14 cellular contexts compared by ENCODE assay signal in the genomic region with DNA sequence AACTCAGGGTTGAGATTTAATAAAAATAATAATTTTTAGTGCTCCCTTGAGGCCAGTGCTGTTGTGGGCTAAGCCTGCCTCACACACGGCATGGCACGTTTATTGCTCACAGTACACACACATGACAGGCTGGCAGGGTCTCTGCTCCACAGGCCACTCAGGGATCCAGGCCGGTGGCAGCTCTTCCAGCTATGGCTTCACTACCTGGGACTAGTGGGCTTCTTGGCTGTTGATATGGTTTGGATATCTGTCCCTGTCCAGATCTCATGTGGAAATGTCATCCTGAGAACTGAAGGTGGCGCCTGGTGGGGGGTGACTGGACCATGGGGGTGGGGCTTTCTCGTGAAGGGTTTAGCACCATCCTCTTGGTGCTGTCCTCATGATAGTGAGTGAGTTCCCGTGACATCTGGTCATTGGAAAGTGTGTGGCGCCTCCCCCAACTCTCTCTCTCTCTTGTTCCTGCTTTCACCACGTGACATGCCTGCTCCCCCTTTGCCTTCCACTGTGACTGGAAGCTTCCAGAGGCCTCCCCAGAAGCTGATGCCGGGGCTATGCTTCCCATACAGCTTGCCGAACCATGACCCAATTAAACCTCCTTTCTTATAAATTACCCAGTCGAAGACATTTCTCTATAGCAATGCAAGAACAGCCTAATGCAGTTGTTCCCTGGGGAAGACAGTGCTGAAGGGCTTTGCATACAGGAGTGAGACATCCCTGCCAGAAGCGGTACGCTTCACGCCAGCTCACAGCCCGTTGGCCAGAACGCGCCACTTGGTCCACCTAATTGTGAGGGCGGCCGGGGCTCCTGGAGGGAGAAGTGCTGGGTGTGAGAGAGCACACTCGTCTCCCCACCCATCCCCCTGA.
A peak's percentile ranks its signal among the peaks of the same experiment; 100 is the strongest.
DNase-seq lines count a peak whose midpoint lies in the region; ATAC-seq and TF ChIP-seq lines count a peak whose summit lies in the region.
"Had no signal": no experiment of that assay in that cellular context is flagged by ENCODE, and none has a peak within 500 bp of the region (broad histone marks: within the 10 kb centered on the region; RNA-seq: fewer than 3 reads in every experiment).

No MANE protein-coding gene starts in this region.

- ATAC-seq in sciatic nerve (no peak), right cardiac atrium (no peak)
- ATAC-seq: A549 had no signal

- H3K9me3 Mint-ChIP-seq in neural progenitor cell: no peaks in the 10 kb centered on the region

- H3K36me3 ChIP-seq in WERI-Rb-1 (no peaks in the 10 kb centered on the region), neural progenitor cell (no peaks in the 10 kb centered on the region), adrenal gland (replicated peaks in 1 of 2) (no peaks in the 10 kb centered on the region)
- H3K36me3 ChIP-seq: BE2C had no signal

- H3K9me3 ChIP-seq in WERI-Rb-1 (ENCODE audit: severe bottlenecking) (no peaks in the 10 kb centered on the region), neural progenitor cell (ENCODE audit: low read depth) (no peaks in the 10 kb centered on the region), right cardiac atrium (ENCODE audit: control insufficient read depth, low read length) (no peaks in the 10 kb centered on the region), adrenal gland (replicated peaks in 1 of 3) (no peaks in the 10 kb centered on the region)
- H3K9me3 ChIP-seq: A549, BE2C had no signal

- H3K36me3 Mint-ChIP-seq in neural progenitor cell: no peaks in the 10 kb centered on the region
- H3K36me3 Mint-ChIP-seq: CD4-positive, alpha-beta memory T cell had no signal

- no peaks in the 10 kb centered on the region for H3K27me3 ChIP-seq in WERI-Rb-1 (ENCODE audit: insufficient read depth, low read depth, severe bottlenecking)
- H3K27me3 ChIP-seq in neural progenitor cell: no peaks in the 10 kb centered on the region
- H3K27me3 ChIP-seq in right cardiac atrium (ENCODE audit: control insufficient read depth, insufficient read depth): no peaks in the 10 kb centered on the region
- no peaks in the 10 kb centered on the region for H3K27me3 ChIP-seq in adrenal gland
- H3K27me3 ChIP-seq: BE2C had no signal

- peak; percentile 23 for DNase-seq in WERI-Rb-1
- DNase-seq in neural progenitor cell (ENCODE audit: low spot score): no peak
- DNase-seq in sciatic nerve (ENCODE audit: low spot score): peak; percentile 35
- no peak for DNase-seq in right cardiac atrium
- no peak for DNase-seq in NCI-H1436 (lab: John Stamatoyannopoulos, UW)
- DNase-seq in adrenal gland: no peak
- DNase-seq: BE2C; CD4-positive, alpha-beta memory T cell; DMS79; EL; HCEC 1CT had no signal

- no peak for TF ChIP-seq POLR2A in adrenal gland (IDR thresholded peaks at IDR 0.05)

- H3K27me3 Mint-ChIP-seq in neural progenitor cell (ENCODE audit: insufficient read depth, low read depth): peaks cover 15% of the 10 kb centered on the region

- H3K4me3 ChIP-seq in WERI-Rb-1 (ENCODE audit: low read depth, low read length): no peak overlapping the region
- no peak overlapping the region for H3K4me3 ChIP-seq in neural progenitor cell
- H3K4me3 ChIP-seq in right cardiac atrium (ENCODE audit: low read length): no peak overlapping the region
- no peak overlapping the region for H3K4me3 ChIP-seq in adrenal gland
- H3K4me3 ChIP-seq: A549 had no signal

- H2AFZ ChIP-seq in neural progenitor cell (replicated peaks): peak overlapping the region; percentile 34

- no peak overlapping the region for H3K9ac ChIP-seq in neural progenitor cell

- H3K27ac ChIP-seq in WERI-Rb-1: no peak overlapping the region
- H3K27ac ChIP-seq in neural progenitor cell: no peak overlapping the region
- H3K27ac ChIP-seq in right cardiac atrium (ENCODE audit: low read length): no peak overlapping the region
- H3K27ac ChIP-seq in adrenal gland: no peak overlapping the region
- H3K27ac ChIP-seq: A549, C4-2B, HL-60 had no signal

- no peak overlapping the region for H3K4me3 Mint-ChIP-seq in neural progenitor cell
- H3K4me3 Mint-ChIP-seq: CD4-positive, alpha-beta memory T cell had no signal

- no peaks in the 10 kb centered on the region for H3F3A ChIP-seq in neural progenitor cell (ENCODE audit: low read depth)

- 81% methylated on average over 20 of the region's 20 CpGs for WGBS in right cardiac atrium
- WGBS in adrenal gland, 4 donors: 80 to 86% (median 82%) methylated on average over 14 to 20 of the region's 20 CpGs

- peaks cover 5% of the 10 kb centered on the region for H3K4me1 Mint-ChIP-seq in neural progenitor cell
- H3K4me1 Mint-ChIP-seq: CD4-positive, alpha-beta memory T cell had no signal

- H3K4me1 ChIP-seq in neural progenitor cell: peaks cover 2% of the 10 kb centered on the region
- no peaks in the 10 kb centered on the region for H3K4me1 ChIP-seq in right cardiac atrium (ENCODE audit: control insufficient read depth, insufficient read depth, low read length)
- no peaks in the 10 kb centered on the region for H3K4me1 ChIP-seq in adrenal gland (replicated peaks in 1 of 2)
- H3K4me1 ChIP-seq: A549, BE2C had no signal

- H3K27ac Mint-ChIP-seq in neural progenitor cell: no peak overlapping the region

- TF ChIP-seq CTCF in WERI-Rb-1 (IDR thresholded peaks at IDR 0.05; ENCODE audit: low read depth, low read length) (no peak), neural progenitor cell (IDR thresholded peaks at IDR 0.05) (no peak), adrenal gland (IDR thresholded peaks at IDR 0.05) (no peak)

- H3K4me2 ChIP-seq in neural progenitor cell: no peak overlapping the region
- H3K4me2 ChIP-seq: A549 had no signal

- no peaks in the 10 kb centered on the region for H4K20me1 ChIP-seq in neural progenitor cell (ENCODE audit: low read depth)

- no peaks in the 10 kb centered on the region for H3K79me2 ChIP-seq in neural progenitor cell (ENCODE audit: low read depth)

- intact Hi-C loops in sciatic nerve (cut with DNase I) (no loop called here), right cardiac atrium (cut with DNase I) (no loop called here), adrenal gland (cut with DNase I) (no loop called here)

Comparison
In these comparisons a context has a peak if more than half of its experiments do, and no peak if none do; other contexts are left out.
1. DNase-seq: peak in WERI-Rb-1 (single experiment) and sciatic nerve (single experiment); none in neural progenitor cell (single experiment), right cardiac atrium (0 of 3), NCI-H1436 (single experiment) and adrenal gland (0 of 7).